ENCODE assay signal across 20 cellular contexts in genomic region chr7:25075459-25075858, GRCh38. TPM values are rescaled to one million over a fixed set of nuclear protein-coding genes. Genes with fewer than 3 reads are reported as not detected.
A peak's percentile ranks its signal among the peaks of the same experiment; 100 is the strongest.
DNase-seq lines count a peak whose midpoint lies in the region; ATAC-seq, FAIRE-seq and TF ChIP-seq lines count a peak whose summit lies in the region.
"Had no signal": no experiment of that assay in that cellular context is flagged by ENCODE, and none has a peak within 500 bp of the region (broad histone marks: within the 10 kb centered on the region; RNA-seq: fewer than 3 reads in every experiment).

No MANE protein-coding gene starts in this region.

- H3K27me3 Mint-ChIP-seq in activated CD4-positive, alpha-beta T cell treated with anti-CD3 and anti-CD28 coated beads for 36 hours: peaks cover 9% of the 10 kb centered on the region
- H3K27me3 Mint-ChIP-seq in activated CD4-positive, alpha-beta T cell treated with anti-CD3 and anti-CD28 coated beads, Interleukin-2, amount 10 ng/mL, durations not matched to agents 24 days and 14 days: peaks cover 12% of the 10 kb centered on the region

- POLR2A ChIA-PET in activated CD4-positive, alpha-beta T cell treated with anti-CD3 and anti-CD28 coated beads for 36 hours (lab: Charles Lee): interaction anchor here (0.6 kb wide), 1 partner anchor 13 kb away, joined by 3 read pairs; no protein-coding TSS in a partner anchor
- POLR2A ChIA-PET in IMR-90 (lab: Charles Lee; ENCODE audit: unreplicated experiment): no interaction called here

- H3K4me1 ChIP-seq in IMR-90 (ENCODE audit: control insufficient read depth, insufficient read depth, low read length): peaks cover 2% of the 10 kb centered on the region; the same call in 1 of the 2 replicates

- peak overlapping the region; percentile 24 for H3K27ac Mint-ChIP-seq in activated CD4-positive, alpha-beta T cell treated with anti-CD3 and anti-CD28 coated beads for 36 hours
- H3K27ac Mint-ChIP-seq in activated CD4-positive, alpha-beta T cell treated with anti-CD3 and anti-CD28 coated beads, Interleukin-2, amount 10 ng/mL, durations not matched to agents 24 days and 14 days: no peak overlapping the region
- no peak overlapping the region for H3K27ac Mint-ChIP-seq in activated naive CD4-positive, alpha-beta T cell treated with anti-CD3 and anti-CD28 coated beads, Interleukin-2, amount 50 U/mL, for 72 hours
- H3K27ac Mint-ChIP-seq: activated naive CD8-positive, alpha-beta T cell treated with anti-CD3 and anti-CD28 coated beads, Interleukin-2, amount 10 ng/mL, durations not matched to agents 7 days and 5 days; T-helper 17 cell had no signal

- no peaks in the 10 kb centered on the region for H3K79me1 ChIP-seq in IMR-90 (ENCODE audit: low read depth in 1 of 2, low read length in 2 of 2)

- no peaks in the 10 kb centered on the region for H3K36me3 Mint-ChIP-seq in activated CD4-positive, alpha-beta T cell treated with anti-CD3 and anti-CD28 coated beads for 36 hours (ENCODE audit: low read depth)
- H3K36me3 Mint-ChIP-seq in activated CD4-positive, alpha-beta T cell treated with anti-CD3 and anti-CD28 coated beads, Interleukin-2, amount 10 ng/mL, durations not matched to agents 24 days and 14 days (ENCODE audit: low read depth): no peaks in the 10 kb centered on the region
- H3K36me3 Mint-ChIP-seq in activated naive CD4-positive, alpha-beta T cell treated with anti-CD3 and anti-CD28 coated beads, Interleukin-2, amount 50 U/mL, for 72 hours: peaks cover 0 to 6% of the 10 kb centered on the region in 2 donors
- H3K36me3 Mint-ChIP-seq: activated naive CD8-positive, alpha-beta T cell treated with anti-CD3 and anti-CD28 coated beads, Interleukin-2, amount 10 ng/mL, durations not matched to agents 7 days and 5 days had no signal

- H3K14ac ChIP-seq in IMR-90 (replicated peaks; ENCODE audit: low read depth, low read length): no peak overlapping the region

- no peak overlapping the region for H2BK15ac ChIP-seq in IMR-90 (ENCODE audit: low read depth, low read length)

- no peak overlapping the region for H3K4ac ChIP-seq in IMR-90 (ENCODE audit: low read depth, low read length)

- no peak overlapping the region for H2AK5ac ChIP-seq in IMR-90 (ENCODE audit: low read depth, low read length)

- no peak overlapping the region for H4K5ac ChIP-seq in IMR-90 (ENCODE audit: low read depth, low read length)

- no TSS peak for BruUV-seq in IMR-90 (replicated peaks; lab: Mats Ljungman, UMichigan)

- H4K8ac ChIP-seq in IMR-90 (ENCODE audit: low read depth in 2 of 2, low read length in 2 of 2): no peak overlapping the region

- no peak overlapping the region for H2AFZ ChIP-seq in IMR-90 (replicated peaks; ENCODE audit: low read length, poor library complexity)

- no peak overlapping the region for H3K4me3 Mint-ChIP-seq in activated CD4-positive, alpha-beta T cell treated with anti-CD3 and anti-CD28 coated beads for 36 hours
- H3K4me3 Mint-ChIP-seq in activated CD4-positive, alpha-beta T cell treated with anti-CD3 and anti-CD28 coated beads, Interleukin-2, amount 10 ng/mL, durations not matched to agents 24 days and 14 days: no peak overlapping the region
- H3K4me3 Mint-ChIP-seq: activated naive CD8-positive, alpha-beta T cell treated with anti-CD3 and anti-CD28 coated beads, Interleukin-2, amount 10 ng/mL, durations not matched to agents 7 days and 5 days; T-helper 17 cell had no signal

- H3K4me3 ChIP-seq in IMR-90 (ENCODE audit: insufficient read depth, low read depth, low read length): no peak overlapping the region
- H3K4me3 ChIP-seq: A549 had no signal

- in situ Hi-C loops in IMR-90 (cut with MboI; ENCODE audit: low sequenced_read_pairs): no loop called here

- peaks cover 4% of the 10 kb centered on the region for H3K9me3 Mint-ChIP-seq in activated CD4-positive, alpha-beta T cell treated with anti-CD3 and anti-CD28 coated beads for 36 hours (ENCODE audit: low read depth)
- H3K9me3 Mint-ChIP-seq in activated CD4-positive, alpha-beta T cell treated with anti-CD3 and anti-CD28 coated beads, Interleukin-2, amount 10 ng/mL, durations not matched to agents 24 days and 14 days: no peaks in the 10 kb centered on the region
- peaks cover 0 to 6% of the 10 kb centered on the region in 2 donors for H3K9me3 Mint-ChIP-seq in activated naive CD4-positive, alpha-beta T cell treated with anti-CD3 and anti-CD28 coated beads, Interleukin-2, amount 50 U/mL, for 72 hours
- H3K9me3 Mint-ChIP-seq: activated naive CD8-positive, alpha-beta T cell treated with anti-CD3 and anti-CD28 coated beads, Interleukin-2, amount 10 ng/mL, durations not matched to agents 7 days and 5 days had no signal

- peak; percentile 85 for ATAC-seq in activated CD4-positive, alpha-beta T cell treated with anti-CD3 and anti-CD28 coated beads for 36 hours
- no peak for ATAC-seq in IMR-90 (ENCODE audit: low read depth)
- ATAC-seq in activated naive CD4-positive, alpha-beta T cell treated with anti-CD3 and anti-CD28 coated beads, Interleukin-2, amount 50 U/mL, for 72 hours: peak; percentile 52 to 87
- ATAC-seq: A549, T-helper 17 cell had no signal

- H3K56ac ChIP-seq in IMR-90 (ENCODE audit: extremely low read depth, insufficient read depth, low read length): no peak overlapping the region

- no peak overlapping the region for H2AK9ac ChIP-seq in IMR-90 (replicated peaks; ENCODE audit: low read depth, low read length, poor library complexity)

- FAIRE-seq in urothelium cell line (lab: Jason Lieb, UNC): no peak
- FAIRE-seq: A549, kidney had no signal

- no peak overlapping the region for H3K18ac ChIP-seq in IMR-90 (ENCODE audit: low read depth, low read length)

- TF ChIP-seq RAD21 in IMR-90 (IDR thresholded peaks at IDR 0.05; ENCODE audit: low read length): no peak

- TF ChIP-seq POLR2A in IMR-90 (IDR thresholded peaks at IDR 0.05; ENCODE audit: low read depth, low read length): no peak

- peaks cover 20% of the 10 kb centered on the region for H3K4me1 Mint-ChIP-seq in activated CD4-positive, alpha-beta T cell treated with anti-CD3 and anti-CD28 coated beads for 36 hours
- peaks cover 7% of the 10 kb centered on the region for H3K4me1 Mint-ChIP-seq in activated CD4-positive, alpha-beta T cell treated with anti-CD3 and anti-CD28 coated beads, Interleukin-2, amount 10 ng/mL, durations not matched to agents 24 days and 14 days

- no peaks in the 10 kb centered on the region for H3K9me3 ChIP-seq in IMR-90 (ENCODE audit: control insufficient read depth, insufficient read depth, low read length)
- H3K9me3 ChIP-seq: A549, neutrophil had no signal

- no peaks in the 10 kb centered on the region for H3K9me1 ChIP-seq in IMR-90 (ENCODE audit: insufficient read depth, low read length)

- no peak overlapping the region for H3K4me2 ChIP-seq in IMR-90 (ENCODE audit: low read depth, low read length)
- H3K4me2 ChIP-seq: A549 had no signal

- no peak overlapping the region for H4K91ac ChIP-seq in IMR-90 (ENCODE audit: insufficient read depth, low read depth, low read length)

- peak; percentile 73 for DNase-seq in activated CD4-positive, alpha-beta T cell treated with anti-CD3 and anti-CD28 coated beads for 36 hours
- no peak for DNase-seq in activated CD4-positive, alpha-beta T cell treated with anti-CD3 and anti-CD28 coated beads, Interleukin-2, amount 10 ng/mL, durations not matched to agents 24 days and 14 days
- peak; percentile 8 for DNase-seq in IMR-90
- DNase-seq in activated naive CD4-positive, alpha-beta T cell treated with anti-CD3 and anti-CD28 coated beads, Interleukin-2, amount 50 U/mL, for 72 hours (ENCODE audit: low spot score in 2 of 2): no peak
- DNase-seq in stimulated activated CD4-positive, alpha-beta T cell treated with anti-CD3 and anti-CD28 coated beads, Interleukin-4, amount 100 ng/mL, for 1 hour: peak; percentile 20
- no peak for DNase-seq in NCI-H526 treated with DMSO at 0.1 percent for 48 hours (lab: John Stamatoyannopoulos, UW)
- DNase-seq in urothelium cell line (ENCODE audit: low spot score): no peak
- DNase-seq in kidney tubule cell (ENCODE audit: low spot score): no peak
- DNase-seq: activated naive CD8-positive, alpha-beta T cell treated with anti-CD3 and anti-CD28 coated beads, Interleukin-2, amount 10 ng/mL, durations not matched to agents 7 days and 5 days; HCEC 1CT; kidney; NCI-H1436; NCI-H345; retina; Right ventricle myocardium superior; T-helper 17 cell; trophoblast cell had no signal

- H3K27me3 ChIP-seq in IMR-90 (ENCODE audit: control insufficient read depth, insufficient read depth, low read length): no peaks in the 10 kb centered on the region

- intact Hi-C loops in activated CD4-positive, alpha-beta T cell treated with anti-CD3 and anti-CD28 coated beads for 36 hours (cut with DNase I, micrococcal nuclease): no loop called here
- intact Hi-C loops in activated CD4-positive, alpha-beta T cell treated with anti-CD3 and anti-CD28 coated beads, Interleukin-2, amount 10 ng/mL, durations not matched to agents 24 days and 14 days (cut with micrococcal nuclease): loop anchor here (1.0 kb wide), 1 partner anchor 254 kb away; no protein-coding TSS in a partner anchor
- intact Hi-C loops in IMR-90 (cut with micrococcal nuclease): loop anchor here (10.0 kb wide), 1 partner anchor 181 kb away; no protein-coding TSS in a partner anchor

- no peak overlapping the region for H2BK120ac ChIP-seq in IMR-90 (ENCODE audit: low read depth, low read length)

- CTCF ChIA-PET in activated CD4-positive, alpha-beta T cell treated with anti-CD3 and anti-CD28 coated beads for 36 hours (lab: Charles Lee): interaction anchor here (0.6 to 6.7 kb wide), 8 partner anchors 12 to 292 kb away, joined by 3 to 57 read pairs (median 6); no protein-coding TSS in a partner anchor
- CTCF ChIA-PET in IMR-90 (lab: Yijun Ruan, JAX): interaction anchor here (1.5 kb wide), 1 partner anchor 22 kb away, joined by 4 read pairs; no protein-coding TSS in a partner anchor

- H2BK5ac ChIP-seq in IMR-90 (ENCODE audit: low read depth, low read length, poor library complexity, severe bottlenecking): no peak overlapping the region

- H2BK20ac ChIP-seq in IMR-90 (ENCODE audit: low read depth, low read length): no peak overlapping the region

- 83% methylated on average over 1 of the region's 8 CpGs; no CpG with 5 or more reads in 1 of the 2 experiments for WGBS in IMR-90 (ENCODE audit: extremely low coverage in 2 of 2, insufficient read length in 1 of 2), 2 experiments

- no peak for TF ChIP-seq CTCF in IMR-90 (conservative IDR thresholded peaks at IDR 0.05; ENCODE audit: low read depth, low read length)

- H4K20me1 ChIP-seq in IMR-90 (ENCODE audit: insufficient read depth, low read length): no peaks in the 10 kb centered on the region

- dilution Hi-C loops in IMR-90 (cut with HindIII; ENCODE audit: low sequenced_read_pairs, unreplicated experiment): loop anchor here (25.0 kb wide), 1 partner anchor 263 kb away; no protein-coding TSS in a partner anchor

- H3K36me3 ChIP-seq in IMR-90 (ENCODE audit: control insufficient read depth, insufficient read depth, low read length): no peaks in the 10 kb centered on the region
- H3K36me3 ChIP-seq: neutrophil had no signal

- no peak overlapping the region for H3K23ac ChIP-seq in IMR-90 (ENCODE audit: low read depth, low read length)

- no peak overlapping the region for H3K9ac ChIP-seq in IMR-90 (ENCODE audit: low read depth, low read length)

- no peak overlapping the region for H3K27ac ChIP-seq in IMR-90 (ENCODE audit: insufficient read depth, low read length)
- H3K27ac ChIP-seq: A549, C4-2B, neutrophil had no signal

RNA-seq across cellular contexts. Expression of gene CYCS, which starts 49.6 kb away (rescaled TPM):
- 100 to 1,000 TPM; 222 to 237 TPM for total RNA-seq in activated CD4-positive, alpha-beta T cell treated with anti-CD3 and anti-CD28 coated beads for 36 hours
- total RNA-seq in activated CD4-positive, alpha-beta T cell treated with anti-CD3 and anti-CD28 coated beads, Interleukin-2, amount 10 ng/mL, durations not matched to agents 24 days and 14 days: 280 and 290 TPM in 2 replicates
- total RNA-seq in IMR-90 (2012; rRNA removed): 22.9 and 65.3 TPM in 2 replicates
- 47.2 and 59.0 TPM in 2 replicates for polyA plus RNA-seq in IMR-90 (2012; rRNA removed)
- polyA plus RNA-seq in IMR-90 (2012; cell fraction: cytosol; rRNA removed): 2.5 and 4.4 TPM in 2 replicates
- polyA plus RNA-seq in IMR-90 (2012; cell fraction: nucleus; rRNA removed; ENCODE audit: low replicate concordance): 2.1 and 12.7 TPM in 2 replicates
- total RNA-seq in activated naive CD4-positive, alpha-beta T cell treated with anti-CD3 and anti-CD28 coated beads, Interleukin-2, amount 50 U/mL, for 72 hours: 100 to 1,000 TPM; 172 to 188 TPM

Comparison
In these comparisons a context has a peak if more than half of its experiments do, and no peak if none do; other contexts are left out.
1. DNase-seq: peak in activated CD4-positive, alpha-beta T cell treated with anti-CD3 and anti-CD28 coated beads for 36 hours (single experiment), IMR-90 (single experiment) and stimulated activated CD4-positive, alpha-beta T cell treated with anti-CD3 and anti-CD28 coated beads, Interleukin-4, amount 100 ng/mL, for 1 hour (single experiment); none in activated CD4-positive, alpha-beta T cell treated with anti-CD3 and anti-CD28 coated beads, Interleukin-2, amount 10 ng/mL, durations not matched to agents 24 days and 14 days (single experiment), activated naive CD4-positive, alpha-beta T cell treated with anti-CD3 and anti-CD28 coated beads, Interleukin-2, amount 50 U/mL, for 72 hours (0 of 2), NCI-H526 treated with DMSO at 0.1 percent for 48 hours (single experiment), urothelium cell line (single experiment) and kidney tubule cell (single experiment).
2. intact Hi-C loops: an anchor here in activated CD4-positive, alpha-beta T cell treated with anti-CD3 and anti-CD28 coated beads, Interleukin-2, amount 10 ng/mL, durations not matched to agents 24 days and 14 days (1.0 kb wide) and IMR-90 (10.0 kb wide); none called in activated CD4-positive, alpha-beta T cell treated with anti-CD3 and anti-CD28 coated beads for 36 hours.